15 cellular contexts compared by ENCODE assay signal in the genomic region with DNA sequence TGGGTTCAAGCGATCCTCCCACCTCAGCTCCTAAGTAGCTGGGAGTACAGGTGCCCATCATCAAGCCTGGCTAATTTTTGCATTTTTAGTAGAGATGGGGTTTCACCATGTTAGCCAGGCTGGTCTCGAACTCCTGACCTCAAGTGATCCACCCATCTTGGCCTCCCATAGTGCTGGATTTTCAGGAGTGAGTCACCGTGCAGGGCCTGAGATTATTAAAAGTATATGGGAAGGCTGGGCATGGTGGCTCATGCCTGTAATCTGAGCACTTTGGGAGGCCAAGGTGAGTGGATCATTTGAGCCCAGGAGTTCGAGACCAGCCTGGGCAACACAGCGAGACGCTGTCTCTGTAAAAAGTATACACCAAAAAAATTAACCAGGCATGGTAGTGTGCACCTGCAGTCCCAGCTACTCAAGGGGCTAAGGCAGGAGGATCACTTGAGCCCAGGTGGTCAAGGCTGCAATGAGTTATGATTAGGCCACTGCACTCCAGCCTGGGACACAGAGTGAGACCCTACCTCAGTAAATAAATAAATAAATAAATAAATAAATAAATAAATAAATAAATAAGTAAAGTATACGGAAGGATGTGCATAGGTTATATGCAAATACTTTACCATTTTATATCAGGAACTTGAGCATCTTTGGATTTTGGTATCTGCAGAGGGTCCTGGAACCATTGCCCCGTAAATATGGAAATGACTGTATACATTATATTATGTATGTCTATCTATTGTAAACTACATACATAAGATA. TPM values are rescaled to one million over a fixed set of nuclear protein-coding genes. Genes with fewer than 3 reads are reported as not detected.
A peak's percentile ranks its signal among the peaks of the same experiment; 100 is the strongest.
DNase-seq lines count a peak whose midpoint lies in the region; ATAC-seq, FAIRE-seq and TF ChIP-seq lines count a peak whose summit lies in the region.
"Had no signal": no experiment of that assay in that cellular context is flagged by ENCODE, and none has a peak within 500 bp of the region (broad histone marks: within the 10 kb centered on the region; RNA-seq: fewer than 3 reads in every experiment).

No MANE protein-coding gene starts in this region.

- no peaks in the 10 kb centered on the region for H3K9me2 ChIP-seq in SU-DHL-6 (replicated peaks; ENCODE audit: insufficient read depth, low read length)

- H3K36me3 ChIP-seq in CD8-positive, alpha-beta memory T cell (ENCODE audit: insufficient read depth, low read length) = peaks cover 8% of the 10 kb centered on the region
- no peaks in the 10 kb centered on the region for H3K36me3 ChIP-seq in SU-DHL-6 (ENCODE audit: low read length)

- DNase-seq in A549 (ENCODE audit: low read depth in 1 of 2, low spot score in 1 of 2) (no peak), G401 (ENCODE audit: low spot score) (no peak), head of caudate nucleus (no peak)
- no peak for DNase-seq in CD8-positive, alpha-beta memory T cell
- DNase-seq in effector memory CD8-positive, alpha-beta T cell = no peak
- DNase-seq: AML-193, amniotic stem cell, foreskin melanocyte, H9, mesenchymal stem cell, NCI-H1105 treated with DMSO at 0.1 percent for 48 hours had no signal

- H3F3A ChIP-seq in SU-DHL-6 (ENCODE audit: insufficient read depth) = peaks cover 32% of the 10 kb centered on the region

- H3K4me2 ChIP-seq in A549 (no peak overlapping the region), SU-DHL-6 (ENCODE audit: low read depth, low read length, poor library complexity, severe bottlenecking) (peak overlapping the region; percentile 59)

- CTCF ChIA-PET in A549 (lab: Yijun Ruan, JAX) = no interaction called here
- CTCF ChIA-PET in CD8-positive, alpha-beta memory T cell (lab: Charles Lee) = interaction anchor here (1.2 to 2.0 kb wide), 2 partner anchors 22 to 27 kb away, joined by 4 to 10 read pairs; no protein-coding TSS in a partner anchor

- H3K4me3 ChIP-seq in A549 (no peak overlapping the region), SU-DHL-6 (ENCODE audit: insufficient read depth, low read length, poor library complexity, severe bottlenecking) (no peak overlapping the region)
- H3K4me3 ChIP-seq in CD8-positive, alpha-beta memory T cell (ENCODE audit: low read length) = peak overlapping the region; percentile 85

- H3K27ac Mint-ChIP-seq in CD8-positive, alpha-beta memory T cell = peak overlapping the region in 7 of 8 donors; percentile 96 to 100 (median 98)
- H3K27ac Mint-ChIP-seq in effector memory CD8-positive, alpha-beta T cell = peak overlapping the region; percentile 98 to 100

- WGBS in A549 (ENCODE audit: missing lambda C conversion rate) = 75% methylated on average over 7 of the region's 8 CpGs

- intact Hi-C loops in head of caudate nucleus (cut with DNase I) = no loop called here

- POLR2A ChIA-PET in A549 (lab: Yijun Ruan, JAX) = no interaction called here
- POLR2A ChIA-PET in CD8-positive, alpha-beta memory T cell (lab: Charles Lee) = interaction anchor here (0.6 to 2.0 kb wide), 5 partner anchors 12 to 183 kb away, joined by 3 to 6 read pairs (median 6); partner anchors contain the start of gene MAST3

- H2AFZ ChIP-seq in SU-DHL-6 (ENCODE audit: low read depth, low read length, severe bottlenecking) = no peak overlapping the region

- ATAC-seq in A549 (no peak), HG02588 (IDR thresholded peaks at IDR 0.05; ENCODE audit: unreplicated experiment) (no peak), HG02870 (IDR thresholded peaks at IDR 0.05; ENCODE audit: unreplicated experiment) (no peak)
- ATAC-seq in effector memory CD8-positive, alpha-beta T cell (replicated peaks) = no peak

- TF ChIP-seq POLR2A in A549 (IDR thresholded peaks at IDR 0.05; ENCODE audit: low read length) = no peak

- H3K27ac ChIP-seq in A549 = no peak overlapping the region
- peak overlapping the region; percentile 76 for H3K27ac ChIP-seq in CD8-positive, alpha-beta memory T cell (ENCODE audit: low read depth, low read length)
- peak overlapping the region; percentile 83 for H3K27ac ChIP-seq in SU-DHL-6 (ENCODE audit: low read depth, low read length)

- FAIRE-seq in A549 (lab: Jason Lieb, UNC) = no peak
- FAIRE-seq: endothelial cell of umbilical vein had no signal

- H3K27me3 Mint-ChIP-seq in CD8-positive, alpha-beta memory T cell = peaks cover 0 to 4% of the 10 kb centered on the region in 2 donors
- no peaks in the 10 kb centered on the region for H3K27me3 Mint-ChIP-seq in effector memory CD8-positive, alpha-beta T cell

- TF ChIP-seq CTCF in A549 (IDR thresholded peaks at IDR 0.05) = no peak
- no peak for TF ChIP-seq CTCF in SU-DHL-6 (IDR thresholded peaks at IDR 0.05; ENCODE audit: insufficient read depth, low read length, poor library complexity, severe bottlenecking)

- no peaks in the 10 kb centered on the region for H3K27me3 ChIP-seq in CD8-positive, alpha-beta memory T cell (ENCODE audit: insufficient read depth, low read length, poor library complexity, severe bottlenecking)
- H3K27me3 ChIP-seq in SU-DHL-6 (ENCODE audit: low read length) = no peaks in the 10 kb centered on the region

- H3K9me3 Mint-ChIP-seq in CD8-positive, alpha-beta memory T cell = no peaks in the 10 kb centered on the region
- peaks cover 0 to 14% of the 10 kb centered on the region in 2 donors for H3K9me3 Mint-ChIP-seq in effector memory CD8-positive, alpha-beta T cell

- H4K20me1 ChIP-seq in SU-DHL-6 (ENCODE audit: low read depth, low read length) = no peaks in the 10 kb centered on the region

- H3K9me3 ChIP-seq in A549 (no peaks in the 10 kb centered on the region), SU-DHL-6 (ENCODE audit: insufficient read depth, low read length) (no peaks in the 10 kb centered on the region)
- H3K9me3 ChIP-seq in CD8-positive, alpha-beta memory T cell (ENCODE audit: low read length) = no peaks in the 10 kb centered on the region

- in situ Hi-C loops in G401 (cut with HindIII; ENCODE audit: low sequenced_read_pairs) = no loop called here

- H3K4me3 Mint-ChIP-seq in CD8-positive, alpha-beta memory T cell = peak overlapping the region; percentile 91 to 99 (median 98)
- peak overlapping the region; percentile 98 to 100 for H3K4me3 Mint-ChIP-seq in effector memory CD8-positive, alpha-beta T cell
- H3K4me3 Mint-ChIP-seq: H9 had no signal

- H3K9ac ChIP-seq in SU-DHL-6 (ENCODE audit: low read length) = no peak overlapping the region; the same call in 1 of the 2 replicates

- H3K4me1 Mint-ChIP-seq in CD8-positive, alpha-beta memory T cell = peaks cover 60 to 68% (median 68%) of the 10 kb centered on the region in 3 donors
- H3K4me1 Mint-ChIP-seq in effector memory CD8-positive, alpha-beta T cell (ENCODE audit: low read depth in 2 of 2) = peaks cover 50 to 59% of the 10 kb centered on the region in 2 donors
- H3K4me1 Mint-ChIP-seq: H9 had no signal

- no peak for TF ChIP-seq RAD21 in A549 (conservative IDR thresholded peaks at IDR 0.05 in 1 of 2, IDR thresholded peaks at IDR 0.05 in 1 of 2)

- H3K36me3 Mint-ChIP-seq in CD8-positive, alpha-beta memory T cell = peaks cover 0 to 35% (median 13%) of the 10 kb centered on the region in 3 donors
- peaks cover 58% of the 10 kb centered on the region for H3K36me3 Mint-ChIP-seq in effector memory CD8-positive, alpha-beta T cell (ENCODE audit: insufficient read depth)

- no peak for TF ChIP-seq EP300 in A549 (IDR thresholded peaks at IDR 0.05)

- peaks cover 11% of the 10 kb centered on the region for H3K79me2 ChIP-seq in SU-DHL-6 (ENCODE audit: insufficient read depth, low read length)

- no peaks in the 10 kb centered on the region for H3K4me1 ChIP-seq in A549
- H3K4me1 ChIP-seq in CD8-positive, alpha-beta memory T cell (ENCODE audit: insufficient read depth, low read length) = peaks cover 61% of the 10 kb centered on the region

TF ChIP-seq in A549, 52 proteins besides CTCF, POLR2A, EP300 and RAD21:
- TF ChIP-seq ZC3H11A (IDR thresholded peaks at IDR 0.05) = peak; percentile 86
- TF ChIP-seq REST (IDR thresholded peaks at IDR 0.05) = no peak

RNA-seq across cellular contexts. Expression of gene IL12RB1, which starts 0.9 kb away (rescaled TPM):
- polyA plus RNA-seq in A549 (2011; rRNA removed) = not detected in 2 replicates
- not detected in 2 replicates for polyA plus RNA-seq in A549 (2012; cell fraction: cytosol; rRNA removed)
- not detected in 2 replicates for polyA plus RNA-seq in A549 (2012; cell fraction: nucleus; rRNA removed)
- not detected in 3 replicates for polyA plus RNA-seq in A549 (2017; fragmentation: RNase III; extraction: RNeasy Plus Mini Kit Qiagen cat#74134 plus additional on column Dnase treatment)
- not detected in 2 replicates for polyA minus RNA-seq in A549 (2011; rRNA and poly(A)+ RNA removed)
- total RNA-seq in CD8-positive, alpha-beta memory T cell = 10 to 100 TPM; 18.9 to 19.6 TPM
- polyA plus RNA-seq in CD8-positive, alpha-beta memory T cell = 43.2 TPM
- not detected in 2 replicates for total RNA-seq in G401 (2014; rRNA removed; shearing (Covaris generic))
- total RNA-seq: endothelial cell of umbilical vein, H9 had no signal
- polyA plus RNA-seq: endothelial cell of umbilical vein had no signal

RNA-seq across cellular contexts. Expression of gene MAST3, which starts 11.7 kb away (rescaled TPM):
- polyA plus RNA-seq in A549 (2011; rRNA removed) (1.3 and 1.9 TPM in 2 replicates), A549 (2017; fragmentation: RNase III; extraction: RNeasy Plus Mini Kit Qiagen cat#74134 plus additional on column Dnase treatment) (2.0 to 2.5 TPM (median 2.0 TPM) in 3 replicates)
- polyA plus RNA-seq in A549 (2012; cell fraction: cytosol; rRNA removed) = 1.7 and 2.2 TPM in 2 replicates
- 6.2 TPM in 2 replicates for polyA plus RNA-seq in A549 (2012; cell fraction: nucleus; rRNA removed)
- polyA minus RNA-seq in A549 (2011; rRNA and poly(A)+ RNA removed) = 3.4 and 3.5 TPM in 2 replicates
- 10 to 100 TPM; 15.0 to 15.9 TPM for total RNA-seq in CD8-positive, alpha-beta memory T cell
- polyA plus RNA-seq in CD8-positive, alpha-beta memory T cell = 18.6 TPM
- total RNA-seq in G401 (2014; rRNA removed; shearing (Covaris generic)) = 1.2 and 2.6 TPM in 2 replicates

Comparison
In these comparisons a context has a peak if more than half of its experiments do, and no peak if none do; other contexts are left out.
1. H3K27ac ChIP-seq: peak in CD8-positive, alpha-beta memory T cell (single experiment) and SU-DHL-6 (single experiment); none in A549 (0 of 2).
2. RNA of gene IL12RB1, which starts 0.9 kb away (total RNA-seq): 18.9 to 19.6 TPM in CD8-positive, alpha-beta memory T cell; not detected in G401; every median in the first group is over 10 times any median in the second.